ENCODE assay signal across 27 cellular contexts in genomic region chr2:123073371-123073770, GRCh38.
A peak's percentile ranks its signal among the peaks of the same experiment; 100 is the strongest.
DNase-seq lines count a peak whose midpoint lies in the region; ATAC-seq, FAIRE-seq and TF ChIP-seq lines count a peak whose summit lies in the region.
"Had no signal": no experiment of that assay in that cellular context is flagged by ENCODE, and none has a peak within 500 bp of the region (broad histone marks: within the 10 kb centered on the region; RNA-seq: fewer than 3 reads in every experiment).

No MANE protein-coding gene starts in this region.

- H3K36me3 Mint-ChIP-seq in astrocyte (ENCODE audit: low read depth, unreplicated experiment): no peaks in the 10 kb centered on the region
- H3K36me3 Mint-ChIP-seq in neural progenitor cell: peaks cover 1% of the 10 kb centered on the region
- H3K36me3 Mint-ChIP-seq: activated naive CD8-positive, alpha-beta T cell; CD4-positive, CD25-positive, alpha-beta regulatory T cell had no signal

- H3K9me3 Mint-ChIP-seq in astrocyte (ENCODE audit: unreplicated experiment) (no peaks in the 10 kb centered on the region), neural progenitor cell (peaks cover 2% of the 10 kb centered on the region)

- TF ChIP-seq CTCF in astrocyte (IDR thresholded peaks at IDR 0.05; ENCODE audit: insufficient read depth, low read depth, low read length): no peak
- TF ChIP-seq CTCF in neural progenitor cell (IDR thresholded peaks at IDR 0.05): no peak

- no peak overlapping the region for H3K4me2 ChIP-seq in astrocyte (ENCODE audit: low read length)
- no peak overlapping the region for H3K4me2 ChIP-seq in neural progenitor cell

- H3K9ac ChIP-seq in astrocyte (ENCODE audit: low read length) (no peak overlapping the region), neural progenitor cell (no peak overlapping the region)

- H3K36me3 ChIP-seq in astrocyte (ENCODE audit: insufficient read depth, low read length) (no peaks in the 10 kb centered on the region), neural progenitor cell (no peaks in the 10 kb centered on the region)
- H3K36me3 ChIP-seq: ascending aorta, thyroid gland had no signal

- H3K9me3 ChIP-seq in astrocyte (ENCODE audit: insufficient read depth, low read depth, low read length): no peaks in the 10 kb centered on the region
- H3K9me3 ChIP-seq in neural progenitor cell (ENCODE audit: low read depth): no peaks in the 10 kb centered on the region
- H3K9me3 ChIP-seq: ascending aorta, thyroid gland had no signal

- H3K4me1 Mint-ChIP-seq in astrocyte (ENCODE audit: low read depth, unreplicated experiment): peaks cover 12% of the 10 kb centered on the region
- peaks cover 5% of the 10 kb centered on the region for H3K4me1 Mint-ChIP-seq in neural progenitor cell
- H3K4me1 Mint-ChIP-seq: activated B cell treated with CpG ODN at 0.5 μM for 24 hours; activated T-helper 17 cell treated with anti-CD3 and anti-CD28 coated beads, Interleukin-2, amount 50 U/mL, for 72 hours; CD4-positive, CD25-positive, alpha-beta regulatory T cell had no signal

- H3K27me3 Mint-ChIP-seq in astrocyte (ENCODE audit: low read depth, unreplicated experiment) (no peaks in the 10 kb centered on the region), neural progenitor cell (ENCODE audit: insufficient read depth, low read depth) (peaks cover 2% of the 10 kb centered on the region)
- H3K27me3 Mint-ChIP-seq: activated B cell treated with CpG ODN at 0.5 μM for 24 hours; activated naive CD8-positive, alpha-beta T cell; activated T-helper 17 cell treated with anti-CD3 and anti-CD28 coated beads, Interleukin-2, amount 50 U/mL, for 72 hours; CD4-positive, CD25-positive, alpha-beta regulatory T cell had no signal

- POLR2A ChIA-PET in HEK293T (lab: Yijun Ruan, JAX): no interaction called here

- H3K4me3 Mint-ChIP-seq in astrocyte (ENCODE audit: unreplicated experiment) (no peak overlapping the region), neural progenitor cell (no peak overlapping the region)
- H3K4me3 Mint-ChIP-seq: activated B cell treated with CpG ODN at 0.5 μM for 24 hours; activated naive CD8-positive, alpha-beta T cell; activated T-helper 17 cell treated with anti-CD3 and anti-CD28 coated beads, Interleukin-2, amount 50 U/mL, for 72 hours; CD4-positive, CD25-positive, alpha-beta regulatory T cell; HFFc6; neural crest cell; T-helper 1 cell treated with Interleukin-12 subunit alpha and Interleukin-12 subunit beta and Interleukin-4 antibody, amounts not matched to agents 30 μg/mL and 1 μg/mL, for 36 hours had no signal

- no peaks in the 10 kb centered on the region for H3F3A ChIP-seq in neural progenitor cell (ENCODE audit: low read depth)

- H3K4me1 ChIP-seq in astrocyte (ENCODE audit: insufficient read depth, low read length) (no peaks in the 10 kb centered on the region), neural progenitor cell (peaks cover 5% of the 10 kb centered on the region)
- H3K4me1 ChIP-seq: ascending aorta, thyroid gland had no signal

- ATAC-seq in GM18868 (IDR thresholded peaks at IDR 0.05; ENCODE audit: unreplicated experiment): no peak
- ATAC-seq in HG03457 (IDR thresholded peaks at IDR 0.05; ENCODE audit: unreplicated experiment): no peak
- no peak for ATAC-seq in HG03432 (IDR thresholded peaks at IDR 0.05; ENCODE audit: unreplicated experiment)
- ATAC-seq: activated T-helper 17 cell treated with anti-CD3 and anti-CD28 coated beads, Interleukin-2, amount 50 U/mL, for 72 hours; stimulated activated naive CD8-positive, alpha-beta T cell treated with anti-CD3 and anti-CD28 coated beads, Interleukin-15, Interleukin-2, amounts not matched to agents 100 U/mL and 50 U/mL, for 24 hours had no signal

- H3K79me2 ChIP-seq in astrocyte (ENCODE audit: insufficient read depth, low read length) (no peaks in the 10 kb centered on the region), neural progenitor cell (ENCODE audit: low read depth) (no peaks in the 10 kb centered on the region)

- CTCF ChIA-PET in HEK293T (lab: Yijun Ruan, JAX): interaction anchor here (0.5 kb wide), 1 partner anchor 217 kb away, joined by 7 read pairs; no protein-coding TSS in a partner anchor

- peak overlapping the region; percentile 22 for H3K27ac Mint-ChIP-seq in astrocyte (ENCODE audit: unreplicated experiment)
- no peak overlapping the region for H3K27ac Mint-ChIP-seq in neural progenitor cell
- H3K27ac Mint-ChIP-seq: activated B cell treated with CpG ODN at 0.5 μM for 24 hours; activated naive CD8-positive, alpha-beta T cell; activated T-helper 17 cell treated with anti-CD3 and anti-CD28 coated beads, Interleukin-2, amount 50 U/mL, for 72 hours; CD4-positive, CD25-positive, alpha-beta regulatory T cell; HFFc6; T-helper 1 cell treated with Interleukin-12 subunit alpha and Interleukin-12 subunit beta and Interleukin-4 antibody, amounts not matched to agents 30 μg/mL and 1 μg/mL, for 36 hours had no signal

- DNase-seq in H4 (ENCODE audit: low spot score) (peak; percentile 13), NOMO-1 treated with DMSO at 0.1 percent for 48 hours (lab: John Stamatoyannopoulos, UW; ENCODE audit: unreplicated experiment) (peak; percentile 82), astrocyte (ENCODE audit: low read depth) (no peak), neural progenitor cell (ENCODE audit: low spot score) (no peak), HEK293T (ENCODE audit: extremely low spot score) (no peak)
- DNase-seq: activated B cell treated with CpG ODN at 0.5 μM for 24 hours; activated CD4-positive, alpha-beta T cell treated with anti-CD3 and anti-CD28 coated beads, Interleukin-2, amount 50 U/mL, for 4 hours; CD4-positive, CD25-positive, alpha-beta regulatory T cell; cerebellar nuclear complex; DMS 273 treated with DMSO at 0.1 percent for 48 hours; HFFc6; NCI-H1105; NCI-H2029; NCI-H2227 treated with DMSO at 0.1 percent for 48 hours; SHP77 treated with DMSO at 0.1 percent for 48 hours; stimulated activated CD4-positive, alpha-beta T cell treated with anti-CD3 and anti-CD28 coated beads, Interleukin-15, amount 100 ng/mL, for 24 hours; stimulated activated naive CD8-positive, alpha-beta T cell treated with anti-CD3 and anti-CD28 coated beads, Interleukin-15, Interleukin-2, amounts not matched to agents 100 U/mL and 50 U/mL, for 24 hours; thyroid gland had no signal

- no peak overlapping the region for H3K4me3 ChIP-seq in astrocyte (ENCODE audit: insufficient read depth, low read depth, low read length)
- H3K4me3 ChIP-seq in neural progenitor cell: no peak overlapping the region
- H3K4me3 ChIP-seq: ascending aorta, lung, thyroid gland had no signal

- FAIRE-seq in astrocyte (lab: Jason Lieb, UNC): no peak

- H2AFZ ChIP-seq in astrocyte (ENCODE audit: low read depth, low read length) (no peak overlapping the region), neural progenitor cell (replicated peaks) (peak overlapping the region; percentile 8)

- H3K27me3 ChIP-seq in astrocyte (ENCODE audit: insufficient read depth, low read length) (no peaks in the 10 kb centered on the region), neural progenitor cell (no peaks in the 10 kb centered on the region)
- H3K27me3 ChIP-seq: ascending aorta, thyroid gland had no signal

- H4K20me1 ChIP-seq in astrocyte (ENCODE audit: insufficient read depth, low read length) (no peaks in the 10 kb centered on the region), neural progenitor cell (ENCODE audit: low read depth) (no peaks in the 10 kb centered on the region)

- H3K27ac ChIP-seq in astrocyte (ENCODE audit: low read depth, low read length) (no peak overlapping the region), neural progenitor cell (no peak overlapping the region)
- H3K27ac ChIP-seq: ascending aorta, thyroid gland had no signal

TF ChIP-seq in HEK293T, 16 proteins besides CTCF, POLR2A, EP300 and RAD21:
- TF ChIP-seq HDGF (IDR thresholded peaks at IDR 0.05; ENCODE audit: borderline replicate concordance) (no peak), FOXM1 (IDR thresholded peaks at IDR 0.05; ENCODE audit: borderline replicate concordance) (no peak), TARDBP (IDR thresholded peaks at IDR 0.05) (no peak), BHLHE40 (IDR thresholded peaks at IDR 0.05; ENCODE audit: borderline replicate concordance) (no peak), L3MBTL2 (conservative IDR thresholded peaks at IDR 0.05) (no peak), ZNF384 (IDR thresholded peaks at IDR 0.05) (no peak), SP1 (IDR thresholded peaks at IDR 0.05) (no peak), NFRKB (IDR thresholded peaks at IDR 0.05) (no peak), PKNOX1 (IDR thresholded peaks at IDR 0.05) (no peak), FOXK2 (IDR thresholded peaks at IDR 0.05) (no peak), CTBP1 (IDR thresholded peaks at IDR 0.05; ENCODE audit: borderline replicate concordance) (no peak), FOXA1 (IDR thresholded peaks at IDR 0.05) (no peak), LEF1 (IDR thresholded peaks at IDR 0.05; ENCODE audit: borderline replicate concordance) (no peak), ARNT (IDR thresholded peaks at IDR 0.05) (no peak), SUZ12 (IDR thresholded peaks at IDR 0.05) (no peak)

Comparison
In these comparisons a context has a peak if more than half of its experiments do, and no peak if none do; other contexts are left out.
1. DNase-seq: peak in H4 (single experiment) and NOMO-1 treated with DMSO at 0.1 percent for 48 hours (single experiment); none in astrocyte (single experiment), neural progenitor cell (single experiment) and HEK293T (single experiment).